In the genomic region with DNA sequence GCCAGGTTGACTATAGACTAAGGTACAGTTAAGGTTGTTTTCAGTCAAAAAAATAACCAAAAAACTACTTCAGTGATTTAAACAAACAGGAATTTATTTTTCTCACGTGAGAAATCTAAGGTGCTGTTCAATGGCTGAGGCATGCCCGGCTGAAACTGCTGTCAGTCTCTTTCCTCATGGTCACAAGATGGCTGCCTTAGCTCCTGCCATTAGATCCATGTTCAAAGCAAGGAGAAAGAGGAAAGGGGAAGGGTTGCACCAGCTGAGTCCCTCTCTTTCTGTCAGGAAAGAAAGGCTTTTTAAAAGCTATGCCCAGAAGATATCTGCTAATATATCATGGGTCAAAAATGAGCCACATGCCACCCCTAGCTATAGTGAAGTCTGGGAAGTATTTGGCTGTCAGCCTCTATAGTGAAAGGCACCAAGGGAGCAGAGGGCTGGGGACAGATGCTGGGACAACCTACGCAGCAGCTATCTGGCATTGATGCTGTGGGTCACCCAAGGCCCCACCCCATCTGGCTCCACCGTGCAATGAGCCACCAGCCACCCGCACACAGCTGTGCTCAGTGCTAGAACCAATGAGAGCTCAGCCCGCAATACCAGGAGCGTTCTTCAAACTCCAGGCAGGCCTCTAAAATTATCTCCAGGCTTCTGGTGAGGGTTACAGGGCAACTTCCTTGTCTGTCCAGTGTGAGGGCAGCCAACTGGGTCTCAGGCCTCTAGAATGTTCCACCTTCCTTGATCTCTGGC, we compare ENCODE assay signal across 30 cellular contexts.
"Had no signal": no experiment of that assay in that cellular context is flagged by ENCODE, and none has a peak within 500 bp of the region (broad histone marks: within the 10 kb centered on the region; RNA-seq: fewer than 3 reads in every experiment).

No MANE protein-coding gene starts in this region.

- DNase-seq: activated CD4-positive, alpha-beta T cell treated with anti-CD3 and anti-CD28 coated beads, Interleukin-2, amount 10 ng/mL, durations not matched to agents 24 days and 14 days; activated CD4-positive, alpha-beta T cell treated with anti-CD3 and anti-CD28 coated beads, Interleukin-2, amount 50 U/mL, for 4 hours; activated CD8-positive, alpha-beta T cell treated with anti-CD3 and anti-CD28 coated beads for 36 hours; activated effector memory CD4-positive, alpha-beta T cell treated with anti-CD3 and anti-CD28 coated beads, Interleukin-2, amount 50 U/mL, for 16 hours; activated naive CD4-positive, alpha-beta T cell; activated naive CD4-positive, alpha-beta T cell treated with anti-CD3 and anti-CD28 coated beads, Interleukin-2, amount 50 U/mL, for 16 hours; activated naive CD8-positive, alpha-beta T cell treated with anti-CD3 and anti-CD28 coated beads for 36 hours; activated T-cell treated with anti-CD3 and anti-CD28 coated beads, Interleukin-2, amount 50 U/mL, for 1 hour; activated T-cell treated with anti-CD3 and anti-CD28 coated beads, Interleukin-2, amount 50 U/mL, for 72 hours; amniotic stem cell; brain microvascular endothelial cell; central memory CD4-positive, alpha-beta T cell; NCI-H1092 treated with DMSO at 0.1 percent for 48 hours; NCI-H1417; NCI-H187; NCI-H2029 treated with DMSO at 0.1 percent for 48 hours; NCI-H2107; NCI-H2171; NCI-H510A; NCI-H526; NCI-H748 treated with DMSO at 0.1 percent for 48 hours; NK-92 treated with Interleukin-12 subunit alpha and Interleukin-12 subunit beta, amount 100 ng/mL, for 24 hours; PC-3; SIG-M5; T-cell; T-helper 17 cell; T-helper 9 cell had no signal

- H3K27ac ChIP-seq: brain microvascular endothelial cell, Peyer's patch had no signal

- H3K36me3 ChIP-seq: brain microvascular endothelial cell, Peyer's patch had no signal

- H3K4me3 ChIP-seq: Peyer's patch had no signal

- ATAC-seq: activated CD8-positive, alpha-beta T cell treated with anti-CD3 and anti-CD28 coated beads for 36 hours; activated T-cell treated with anti-CD3 and anti-CD28 coated beads, Interleukin-2, amount 50 U/mL, for 72 hours; activated T-helper 17 cell treated with anti-CD3 and anti-CD28 coated beads, Interleukin-2, amount 50 U/mL, for 72 hours; PC-3; SK-N-SH treated with all-trans-retinoic acid at 6 μM for 48 hours; T-cell; T-helper 17 cell had no signal

- H3K9me3 ChIP-seq: Peyer's patch had no signal
